ENCODE assay signal across 26 cellular contexts in genomic region chr5:99775189-99775588, GRCh38.
"Had no signal": no experiment of that assay in that cellular context is flagged by ENCODE, and none has a peak within 500 bp of the region (broad histone marks: within the 10 kb centered on the region; RNA-seq: fewer than 3 reads in every experiment).

No MANE protein-coding gene starts in this region.

- H3K4me1 ChIP-seq: lower lobe of right lung, prostate gland, tibial nerve, upper lobe of right lung, uterus had no signal

- H3K27ac ChIP-seq: dorsolateral prefrontal cortex, esophagus muscularis mucosa, foreskin keratinocyte, heart right ventricle, lower lobe of right lung, prostate gland, right atrium auricular region, thoracic aorta, tibial nerve, upper lobe of right lung, uterus had no signal

- H3K27me3 ChIP-seq: dorsolateral prefrontal cortex, esophagus muscularis mucosa, foreskin keratinocyte, heart right ventricle, right atrium auricular region, tibial nerve, upper lobe of right lung, uterus had no signal

- H3K9me3 ChIP-seq: esophagus muscularis mucosa, lower lobe of right lung, prostate gland, right atrium auricular region, thoracic aorta, tibial nerve, upper lobe of right lung, uterus had no signal

- DNase-seq: dorsolateral prefrontal cortex; effector CD4-positive, alpha-beta T cell; foreskin keratinocyte; glutamatergic neuron; heart right ventricle; hippocampal formation; immature natural killer cell; left ventricle myocardium superior; lower lobe of right lung; natural killer cell; stimulated activated CD4-positive, alpha-beta T cell treated with anti-CD3 and anti-CD28 coated beads, Interleukin-2, amount 100 ng/mL, for 24 hours; stimulated activated CD4-positive, alpha-beta T cell treated with anti-CD3 and anti-CD28 coated beads, Interleukin-4, amount 100 ng/mL, for 24 hours; stimulated activated naive CD8-positive, alpha-beta T cell treated with anti-CD3 and anti-CD28 coated beads, Interleukin-15, Interleukin-2, amounts not matched to agents 100 U/mL and 50 U/mL, for 24 hours; substantia nigra; upper lobe of right lung; uterus had no signal

- H3K36me3 ChIP-seq: esophagus muscularis mucosa, heart right ventricle, lower lobe of right lung, prostate gland, right atrium auricular region, thoracic aorta, tibial nerve, upper lobe of right lung, uterus had no signal

- H3K4me2 ChIP-seq: smooth muscle cell had no signal

- FAIRE-seq: colon, keratinocyte had no signal

- ATAC-seq: foreskin keratinocyte; heart right ventricle; left ventricle myocardium superior; lower lobe of right lung; natural killer cell; sciatic nerve; stimulated activated effector memory CD8-positive, alpha-beta T cell treated with anti-CD3 and anti-CD28 coated beads, Interleukin-12 subunit alpha, Interleukin-12 subunit beta, amount 100 ng/mL, for 72 hours; stimulated activated naive CD8-positive, alpha-beta T cell treated with anti-CD3 and anti-CD28 coated beads, Interleukin-15, Interleukin-2, amounts not matched to agents 100 U/mL and 50 U/mL, for 24 hours; upper lobe of right lung had no signal

- H3K4me3 ChIP-seq: dorsolateral prefrontal cortex, esophagus muscularis mucosa, heart right ventricle, lower lobe of right lung, prostate gland, right atrium auricular region, smooth muscle cell, thoracic aorta, tibial nerve, upper lobe of right lung, uterus had no signal
